ENCODE assay signal across 21 cellular contexts in the genomic region with DNA sequence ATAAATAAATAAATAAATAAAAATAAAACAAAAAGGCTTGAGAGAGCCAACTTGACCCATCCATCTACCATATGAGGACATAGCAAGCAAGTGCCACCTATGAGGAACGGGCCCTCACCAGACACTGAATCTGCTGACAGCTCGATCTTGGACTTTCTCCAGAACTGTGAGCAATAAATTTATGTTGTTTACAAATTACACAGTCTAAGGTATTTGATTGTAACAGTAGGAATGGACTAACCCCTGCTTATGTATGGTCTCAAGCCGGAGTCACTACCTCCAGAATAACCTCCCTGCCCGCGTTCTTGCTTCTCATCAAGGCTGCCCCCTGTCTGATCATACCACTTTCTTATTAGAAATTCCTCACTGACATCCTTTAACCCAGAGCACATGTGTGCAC. TPM values are rescaled to one million over a fixed set of nuclear protein-coding genes. Genes with fewer than 3 reads are reported as not detected.
DNase-seq lines count a peak whose midpoint lies in the region; ATAC-seq and TF ChIP-seq lines count a peak whose summit lies in the region.
"Had no signal": no experiment of that assay in that cellular context is flagged by ENCODE, and none has a peak within 500 bp of the region (broad histone marks: within the 10 kb centered on the region; RNA-seq: fewer than 3 reads in every experiment).

No MANE protein-coding gene starts in this region.

- H3K36me3 ChIP-seq in HEK293 (ENCODE audit: control insufficient read depth in 2 of 2, insufficient read depth in 1 of 2, low read length in 2 of 2) (no peaks in the 10 kb centered on the region), Panc1 (ENCODE audit: control insufficient read depth, insufficient read depth, low read length) (no peaks in the 10 kb centered on the region)
- H3K36me3 ChIP-seq: BLaER1 had no signal

- no peaks in the 10 kb centered on the region for H3K27me3 ChIP-seq in Panc1 (ENCODE audit: control insufficient read depth, insufficient read depth, low read length)
- H3K27me3 ChIP-seq: BLaER1 had no signal

- TF ChIP-seq CTCF in HEK293 (tag by site-specific recombination; IDR thresholded peaks at IDR 0.05) (no peak), Panc1 (IDR thresholded peaks at IDR 0.05) (no peak), fibroblast of villous mesenchyme (IDR thresholded peaks at IDR 0.05; ENCODE audit: insufficient read depth, low read depth, low read length) (no peak), foreskin fibroblast (IDR thresholded peaks at IDR 0.05; ENCODE audit: low read depth, low read length) (no peak)

- POLR2A ChIA-PET in HEK293 (lab: Yijun Ruan, JAX) (no interaction called here), Panc1 (lab: Charles Lee) (no interaction called here)

- DNase-seq in Panc1 (ENCODE audit: low read depth, low spot score) (peak; percentile 77), fibroblast of villous mesenchyme (ENCODE audit: low read depth) (peak; percentile 22), foreskin fibroblast (no peak)
- DNase-seq: CD8-positive, alpha-beta memory T cell; DMS79 treated with DMSO at 0.1 percent for 48 hours; GDM1; HFFc6; NCI-H1105 treated with DMSO at 0.1 percent for 48 hours; NCI-H187 treated with DMSO at 0.1 percent for 48 hours; NCI-H446; NCI-H69; PC-9 had no signal

- H3K4me3 ChIP-seq in HEK293 (ENCODE audit: low read depth, low read length) (no peak overlapping the region), Panc1 (ENCODE audit: low read depth in 2 of 2, low read length in 2 of 2) (no peak overlapping the region), fibroblast of villous mesenchyme (ENCODE audit: low read depth, low read length) (no peak overlapping the region), foreskin fibroblast (ENCODE audit: low read depth in 1 of 2, low read length in 2 of 2) (no peak overlapping the region)
- H3K4me3 ChIP-seq: BLaER1, GM12878, GM23338, PC-9 had no signal

- no peak overlapping the region for H3K27ac ChIP-seq in HEK293 (ENCODE audit: extremely low read depth, low read depth, low read length)
- H3K27ac ChIP-seq in Panc1 (ENCODE audit: low read length) = peak overlapping the region; percentile 60; the same call in 1 of the 2 replicates
- peak overlapping the region; percentile 80 for H3K27ac ChIP-seq in temporal lobe (ENCODE audit: low read depth, low read length)
- H3K27ac ChIP-seq: BLaER1, KMS-11, PC-9 had no signal

- ATAC-seq in Panc1 (peak; percentile 29), HG03025 (IDR thresholded peaks at IDR 0.05; ENCODE audit: low FRiP score, unreplicated experiment) (no peak), GM19023 (IDR thresholded peaks at IDR 0.05; ENCODE audit: unreplicated experiment) (no peak)
- ATAC-seq: GM12878, GM23338, Right ventricle myocardium inferior had no signal

- H3K9me3 ChIP-seq in HEK293 (ENCODE audit: control insufficient read depth, insufficient read depth, low read depth, low read length) (no peaks in the 10 kb centered on the region), Panc1 (ENCODE audit: control insufficient read depth, insufficient read depth, low read depth, low read length) (no peaks in the 10 kb centered on the region)
- H3K9me3 ChIP-seq: BLaER1 had no signal

- intact Hi-C loops in Panc1 (cut with micrococcal nuclease; ENCODE audit: unreplicated experiment) = no loop called here

- no TSS peak for BruUV-seq in Panc1 (replicated peaks; lab: Mats Ljungman, UMichigan)

- in situ Hi-C loops in Panc1 (cut with HindIII; ENCODE audit: low pct_unique_long_range_greater_than_20kb, low sequenced_read_pairs) = no loop called here

- CTCF ChIA-PET in HEK293 (lab: Yijun Ruan, JAX) (no interaction called here), Panc1 (lab: Charles Lee) (no interaction called here)

- H3K4me1 ChIP-seq in HEK293 (ENCODE audit: control insufficient read depth, insufficient read depth, low read length) (peaks cover 4% of the 10 kb centered on the region; the same call in 1 of the 2 replicates), Panc1 (ENCODE audit: control insufficient read depth, insufficient read depth, low read length) (peaks cover 32% of the 10 kb centered on the region)
- H3K4me1 ChIP-seq: BLaER1 had no signal

TF ChIP-seq in HEK293, 187 proteins besides CTCF, POLR2A, EP300 and RAD21:
- no peak for TF ChIP-seq ZNF341 (tag by site-specific recombination; IDR thresholded peaks at IDR 0.05; ENCODE audit: low read depth)
- TF ChIP-seq ZNF660 (tag by site-specific recombination; IDR thresholded peaks at IDR 0.05) = no peak
- no peak for TF ChIP-seq ZNF777 (tag by site-specific recombination; IDR thresholded peaks at IDR 0.05; ENCODE audit: borderline replicate concordance)
- TF ChIP-seq PRDM10 (tag by site-specific recombination; IDR thresholded peaks at IDR 0.05) = peak; percentile 40; the same call in 1 of the 2 replicates
- peak; percentile 91 for TF ChIP-seq ZNF266 (tag by site-specific recombination; IDR thresholded peaks at IDR 0.05; ENCODE audit: low read depth)
- TF ChIP-seq ZNF416 (tag by site-specific recombination; IDR thresholded peaks at IDR 0.05) = no peak
- no peak for TF ChIP-seq ZNF146 (tag by site-specific recombination; IDR thresholded peaks at IDR 0.05)

RNA-seq across cellular contexts. Expression of gene SLC5A11, which starts 9.9 kb away (rescaled TPM):
- total RNA-seq in Panc1 (2021; ENCODE audit: unreplicated experiment) (0.13 TPM), fibroblast of villous mesenchyme (under 0.01 TPM in 1 of 2 replicates, not detected in the other), temporal lobe (not detected)
- polyA plus RNA-seq in Panc1 (2012; ENCODE audit: insufficient read length) = 0.11 TPM
- total RNA-seq: GM12878, Right ventricle myocardium inferior had no signal
- polyA plus RNA-seq: CD8-positive, alpha-beta memory T cell; GM23338 had no signal

Comparison
In these comparisons a context has a peak if more than half of its experiments do, and no peak if none do; other contexts are left out.
1. DNase-seq: peak in Panc1 (single experiment) and fibroblast of villous mesenchyme (single experiment); none in foreskin fibroblast (0 of 2).